ENCODE assay signal across 1 cellular context in genomic region chr3:141230293-141230692, GRCh38.
TF ChIP-seq lines count a peak whose summit lies in the region.

No MANE protein-coding gene starts in this region.

TF ChIP-seq in SK-N-SH, 30 proteins besides CTCF, POLR2A, EP300 and RAD21 (continued from another document):
- TF ChIP-seq PBX3 (IDR thresholded peaks at IDR 0.05): no peak
- TF ChIP-seq USF2 (IDR thresholded peaks at IDR 0.05; ENCODE audit: borderline replicate concordance, low read depth, low read length): no peak
